1 cellular context compared by ENCODE assay signal in the genomic region with DNA sequence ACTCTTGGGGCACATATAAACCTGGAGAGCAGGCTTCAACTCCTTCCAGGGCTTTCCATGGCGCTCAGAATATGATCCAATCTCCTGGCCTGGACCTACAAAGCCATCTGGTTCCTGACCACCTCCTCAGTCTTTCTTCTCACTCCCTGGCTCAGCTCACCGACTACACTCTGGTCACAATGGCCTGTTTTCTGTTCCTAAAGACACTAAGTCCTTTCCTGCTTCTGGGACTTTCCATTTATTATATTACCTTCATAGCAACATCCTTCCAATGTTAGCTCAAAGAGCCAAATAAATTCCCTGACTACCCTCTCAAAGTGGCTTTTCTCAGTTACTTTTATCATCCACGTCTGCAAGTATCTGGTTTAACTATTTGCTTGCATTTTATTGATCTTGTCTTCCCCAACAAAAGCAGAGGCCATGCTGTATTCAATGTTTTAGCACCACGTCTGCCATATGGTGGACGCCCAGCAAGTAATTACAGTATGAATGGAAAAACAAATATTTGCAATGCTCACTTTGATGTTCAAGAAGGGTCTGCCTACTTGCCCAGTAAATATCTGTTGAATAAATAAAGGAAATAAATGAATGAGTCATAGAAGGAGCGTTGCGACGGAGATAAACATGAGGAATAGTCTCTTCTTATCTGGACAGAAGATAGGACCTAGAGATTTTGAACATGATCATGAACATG.
TF ChIP-seq lines count a peak whose summit lies in the region.

No MANE protein-coding gene starts in this region.

TF ChIP-seq in GM23338, 12 proteins besides CTCF, POLR2A, EP300 and RAD21 (continued from another document):
- no peak for TF ChIP-seq REST (IDR thresholded peaks at IDR 0.05; ENCODE audit: unreplicated experiment)
- TF ChIP-seq, protein P1, sequence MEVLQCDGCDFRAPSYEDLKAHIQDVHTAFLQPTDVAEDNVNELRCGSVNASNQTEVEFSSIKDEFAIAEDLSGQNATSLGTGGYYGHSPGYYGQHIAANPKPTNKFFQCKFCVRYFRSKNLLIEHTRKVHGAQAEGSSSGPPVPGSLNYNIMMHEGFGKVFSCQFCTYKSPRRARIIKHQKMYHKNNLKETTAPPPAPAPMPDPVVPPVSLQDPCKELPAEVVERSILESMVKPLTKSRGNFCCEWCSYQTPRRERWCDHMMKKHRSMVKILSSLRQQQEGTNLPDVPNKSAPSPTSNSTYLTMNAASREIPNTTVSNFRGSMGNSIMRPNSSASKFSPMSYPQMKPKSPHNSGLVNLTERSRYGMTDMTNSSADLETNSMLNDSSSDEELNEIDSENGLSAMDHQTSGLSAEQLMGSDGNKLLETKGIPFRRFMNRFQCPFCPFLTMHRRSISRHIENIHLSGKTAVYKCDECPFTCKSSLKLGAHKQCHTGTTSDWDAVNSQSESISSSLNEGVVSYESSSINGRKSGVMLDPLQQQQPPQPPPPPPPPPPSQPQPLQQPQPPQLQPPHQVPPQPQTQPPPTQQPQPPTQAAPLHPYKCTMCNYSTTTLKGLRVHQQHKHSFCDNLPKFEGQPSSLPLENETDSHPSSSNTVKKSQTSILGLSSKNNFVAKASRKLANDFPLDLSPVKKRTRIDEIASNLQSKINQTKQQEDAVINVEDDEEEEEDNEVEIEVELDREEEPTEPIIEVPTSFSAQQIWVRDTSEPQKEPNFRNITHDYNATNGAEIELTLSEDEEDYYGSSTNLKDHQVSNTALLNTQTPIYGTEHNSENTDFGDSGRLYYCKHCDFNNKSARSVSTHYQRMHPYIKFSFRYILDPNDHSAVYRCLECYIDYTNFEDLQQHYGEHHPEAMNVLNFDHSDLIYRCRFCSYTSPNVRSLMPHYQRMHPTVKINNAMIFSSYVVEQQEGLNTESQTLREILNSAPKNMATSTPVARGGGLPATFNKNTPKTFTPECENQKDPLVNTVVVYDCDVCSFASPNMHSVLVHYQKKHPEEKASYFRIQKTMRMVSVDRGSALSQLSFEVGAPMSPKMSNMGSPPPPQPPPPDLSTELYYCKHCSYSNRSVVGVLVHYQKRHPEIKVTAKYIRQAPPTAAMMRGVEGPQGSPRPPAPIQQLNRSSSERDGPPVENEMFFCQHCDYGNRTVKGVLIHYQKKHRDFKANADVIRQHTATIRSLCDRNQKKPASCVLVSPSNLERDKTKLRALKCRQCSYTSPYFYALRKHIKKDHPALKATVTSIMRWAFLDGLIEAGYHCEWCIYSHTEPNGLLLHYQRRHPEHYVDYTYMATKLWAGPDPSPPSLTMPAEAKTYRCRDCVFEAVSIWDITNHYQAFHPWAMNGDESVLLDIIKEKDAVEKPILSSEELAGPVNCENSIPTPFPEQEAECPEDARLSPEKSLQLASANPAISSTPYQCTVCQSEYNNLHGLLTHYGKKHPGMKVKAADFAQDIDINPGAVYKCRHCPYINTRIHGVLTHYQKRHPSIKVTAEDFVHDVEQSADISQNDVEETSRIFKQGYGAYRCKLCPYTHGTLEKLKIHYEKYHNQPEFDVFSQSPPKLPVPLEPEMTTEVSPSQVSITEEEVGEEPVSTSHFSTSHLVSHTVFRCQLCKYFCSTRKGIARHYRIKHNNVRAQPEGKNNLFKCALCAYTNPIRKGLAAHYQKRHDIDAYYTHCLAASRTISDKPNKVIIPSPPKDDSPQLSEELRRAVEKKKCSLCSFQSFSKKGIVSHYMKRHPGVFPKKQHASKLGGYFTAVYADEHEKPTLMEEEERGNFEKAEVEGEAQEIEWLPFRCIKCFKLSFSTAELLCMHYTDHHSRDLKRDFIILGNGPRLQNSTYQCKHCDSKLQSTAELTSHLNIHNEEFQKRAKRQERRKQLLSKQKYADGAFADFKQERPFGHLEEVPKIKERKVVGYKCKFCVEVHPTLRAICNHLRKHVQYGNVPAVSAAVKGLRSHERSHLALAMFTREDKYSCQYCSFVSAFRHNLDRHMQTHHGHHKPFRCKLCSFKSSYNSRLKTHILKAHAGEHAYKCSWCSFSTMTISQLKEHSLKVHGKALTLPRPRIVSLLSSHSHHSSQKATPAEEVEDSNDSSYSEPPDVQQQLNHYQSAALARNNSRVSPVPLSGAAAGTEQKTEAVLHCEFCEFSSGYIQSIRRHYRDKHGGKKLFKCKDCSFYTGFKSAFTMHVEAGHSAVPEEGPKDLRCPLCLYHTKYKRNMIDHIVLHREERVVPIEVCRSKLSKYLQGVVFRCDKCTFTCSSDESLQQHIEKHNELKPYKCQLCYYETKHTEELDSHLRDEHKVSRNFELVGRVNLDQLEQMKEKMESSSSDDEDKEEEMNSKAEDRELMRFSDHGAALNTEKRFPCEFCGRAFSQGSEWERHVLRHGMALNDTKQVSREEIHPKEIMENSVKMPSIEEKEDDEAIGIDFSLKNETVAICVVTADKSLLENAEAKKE (CRISPR knock-in tag; IDR thresholded peaks at IDR 0.05) = no peak
- TF ChIP-seq STAT1 (IDR thresholded peaks at IDR 0.05; ENCODE audit: unreplicated experiment) = no peak
- no peak for TF ChIP-seq NANOG (IDR thresholded peaks at IDR 0.05; ENCODE audit: borderline replicate concordance)
- TF ChIP-seq JUNB (IDR thresholded peaks at IDR 0.05; ENCODE audit: unreplicated experiment) = no peak
- no peak for TF ChIP-seq EZH2 (IDR thresholded peaks at IDR 0.05; ENCODE audit: low read depth, unreplicated experiment)
TF ChIP-seq in GM23338: peak in this region for 0.
